10 cellular contexts compared by ENCODE assay signal in the genomic region with DNA sequence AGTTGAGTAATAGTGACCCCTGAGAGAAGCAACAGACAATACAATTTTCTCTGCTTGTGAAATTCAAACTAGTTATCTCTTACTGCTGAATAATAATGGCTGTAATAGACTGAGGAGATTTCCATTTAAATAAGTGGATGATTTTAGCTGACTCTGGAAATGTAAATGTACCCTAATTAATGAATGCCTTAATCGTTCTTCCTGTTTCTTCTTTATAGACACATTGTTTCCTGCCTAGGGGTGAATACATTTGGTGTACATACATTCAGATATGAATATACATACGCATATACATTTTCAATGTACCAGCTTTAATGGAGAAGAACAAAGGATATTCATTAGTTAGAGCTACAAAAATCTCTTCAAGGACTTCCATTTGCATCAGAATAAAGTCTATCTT.
"Had no signal": no experiment of that assay in that cellular context is flagged by ENCODE, and none has a peak within 500 bp of the region (broad histone marks: within the 10 kb centered on the region; RNA-seq: fewer than 3 reads in every experiment).

No MANE protein-coding gene starts in this region.

- H3K27ac ChIP-seq: HL-60, KMS-11 had no signal

- H3K36me3 ChIP-seq: HAP-1 had no signal

- H3K27ac Mint-ChIP-seq: HFFc6, IgD-negative memory B cell had no signal

- DNase-seq: GOT3, H7, HFFc6, KBM-7 had no signal

- H3K4me2 ChIP-seq: KMS-11 had no signal

- H3K4me3 Mint-ChIP-seq: HFFc6, IgD-negative memory B cell had no signal

- H3K9me3 ChIP-seq: HAP-1 had no signal

- H3K27me3 Mint-ChIP-seq: IgD-negative memory B cell had no signal

- H3K4me3 ChIP-seq: HAP-1 had no signal

- H3K4me1 ChIP-seq: HAP-1 had no signal

- H3K36me3 Mint-ChIP-seq: IgD-negative memory B cell had no signal

- ATAC-seq: HCT116, HepG2 had no signal

- FAIRE-seq: HepG2 had no signal

- H3K4me1 Mint-ChIP-seq: IgD-negative memory B cell had no signal
